In the genomic region with DNA sequence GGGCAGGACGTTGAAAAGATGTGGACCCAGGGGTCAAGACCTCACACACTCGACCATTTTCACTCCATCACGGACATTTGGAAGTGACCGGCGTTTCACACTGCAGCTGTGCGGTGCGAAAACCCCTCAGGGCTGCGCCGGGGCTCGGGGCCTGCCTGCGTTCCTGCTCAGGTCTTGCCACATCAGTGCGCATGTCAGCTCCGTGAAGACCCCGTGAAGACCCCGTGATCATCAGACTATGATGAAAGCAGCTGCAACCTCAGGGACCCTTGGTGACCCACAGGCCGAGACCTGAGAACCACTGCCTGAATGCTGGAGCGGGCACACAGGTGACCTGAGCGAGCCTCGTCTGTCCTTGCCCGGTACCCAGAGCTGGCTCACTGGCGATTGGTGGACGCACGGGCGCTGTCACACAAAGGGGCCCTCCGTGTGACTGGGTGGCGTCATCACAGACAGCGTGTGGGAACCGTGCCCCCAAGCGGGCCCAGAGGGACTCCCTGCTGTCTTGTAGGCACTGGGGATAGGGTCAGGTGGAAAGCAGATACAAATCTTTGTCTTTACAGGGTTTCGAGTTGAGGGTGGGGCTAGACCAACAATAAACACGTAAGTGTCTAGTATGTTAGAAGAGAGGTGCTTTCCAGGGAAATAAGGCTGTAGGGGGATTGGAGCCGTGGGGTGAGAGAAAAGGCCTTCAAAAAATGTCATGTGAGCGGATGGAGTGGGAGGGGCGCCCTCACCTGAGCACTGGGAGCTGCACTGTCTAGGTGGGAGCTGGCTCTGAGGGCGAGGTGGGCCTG, we compare ENCODE assay signal across 3 cellular contexts.
TF ChIP-seq lines count a peak whose summit lies in the region.

No MANE protein-coding gene starts in this region.

TF ChIP-seq in SK-N-SH, 30 proteins besides CTCF, POLR2A, EP300 and RAD21:
- no peak for TF ChIP-seq RXRA (IDR thresholded peaks at IDR 0.05; ENCODE audit: borderline replicate concordance, low read depth)
- TF ChIP-seq, protein P1, sequence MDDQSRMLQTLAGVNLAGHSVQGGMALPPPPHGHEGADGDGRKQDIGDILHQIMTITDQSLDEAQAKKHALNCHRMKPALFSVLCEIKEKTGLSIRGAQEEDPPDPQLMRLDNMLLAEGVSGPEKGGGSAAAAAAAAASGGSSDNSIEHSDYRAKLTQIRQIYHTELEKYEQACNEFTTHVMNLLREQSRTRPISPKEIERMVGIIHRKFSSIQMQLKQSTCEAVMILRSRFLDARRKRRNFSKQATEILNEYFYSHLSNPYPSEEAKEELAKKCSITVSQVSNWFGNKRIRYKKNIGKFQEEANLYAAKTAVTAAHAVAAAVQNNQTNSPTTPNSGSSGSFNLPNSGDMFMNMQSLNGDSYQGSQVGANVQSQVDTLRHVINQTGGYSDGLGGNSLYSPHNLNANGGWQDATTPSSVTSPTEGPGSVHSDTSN (IDR thresholded peaks at IDR 0.05): no peak
- no peak for TF ChIP-seq MEF2A (IDR thresholded peaks at IDR 0.05; ENCODE audit: borderline replicate concordance, low read depth)
- no peak for TF ChIP-seq POLR2AphosphoS5 (IDR thresholded peaks at IDR 0.05; ENCODE audit: low read depth, low read length)
- TF ChIP-seq, protein P2, sequence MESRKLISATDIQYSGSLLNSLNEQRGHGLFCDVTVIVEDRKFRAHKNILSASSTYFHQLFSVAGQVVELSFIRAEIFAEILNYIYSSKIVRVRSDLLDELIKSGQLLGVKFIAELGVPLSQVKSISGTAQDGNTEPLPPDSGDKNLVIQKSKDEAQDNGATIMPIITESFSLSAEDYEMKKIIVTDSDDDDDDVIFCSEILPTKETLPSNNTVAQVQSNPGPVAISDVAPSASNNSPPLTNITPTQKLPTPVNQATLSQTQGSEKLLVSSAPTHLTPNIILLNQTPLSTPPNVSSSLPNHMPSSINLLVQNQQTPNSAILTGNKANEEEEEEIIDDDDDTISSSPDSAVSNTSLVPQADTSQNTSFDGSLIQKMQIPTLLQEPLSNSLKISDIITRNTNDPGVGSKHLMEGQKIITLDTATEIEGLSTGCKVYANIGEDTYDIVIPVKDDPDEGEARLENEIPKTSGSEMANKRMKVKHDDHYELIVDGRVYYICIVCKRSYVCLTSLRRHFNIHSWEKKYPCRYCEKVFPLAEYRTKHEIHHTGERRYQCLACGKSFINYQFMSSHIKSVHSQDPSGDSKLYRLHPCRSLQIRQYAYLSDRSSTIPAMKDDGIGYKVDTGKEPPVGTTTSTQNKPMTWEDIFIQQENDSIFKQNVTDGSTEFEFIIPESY (IDR thresholded peaks at IDR 0.05; ENCODE audit: borderline replicate concordance, low read depth): no peak
- no peak for TF ChIP-seq USF1 (IDR thresholded peaks at IDR 0.05; ENCODE audit: borderline replicate concordance, low read depth)
- no peak for TF ChIP-seq USF2 (IDR thresholded peaks at IDR 0.05; ENCODE audit: borderline replicate concordance, low read depth, low read length)
- no peak for TF ChIP-seq YY1 (IDR thresholded peaks at IDR 0.05; ENCODE audit: low read depth)

TF ChIP-seq in SK-N-SH treated with all-trans-retinoic acid at 6 μM for 48 hours, 23 proteins besides CTCF, POLR2A, EP300 and RAD21:
- TF ChIP-seq ESRRG (CRISPR knock-in tag; IDR thresholded peaks at IDR 0.05): no peak
- no peak for TF ChIP-seq ZNF70 (CRISPR knock-in tag; IDR thresholded peaks at IDR 0.05)
- no peak for TF ChIP-seq TOX (CRISPR knock-in tag; IDR thresholded peaks at IDR 0.05; ENCODE audit: borderline replicate concordance)
- no peak for TF ChIP-seq GLIS3 (CRISPR knock-in tag; IDR thresholded peaks at IDR 0.05)
- TF ChIP-seq, protein P3, sequence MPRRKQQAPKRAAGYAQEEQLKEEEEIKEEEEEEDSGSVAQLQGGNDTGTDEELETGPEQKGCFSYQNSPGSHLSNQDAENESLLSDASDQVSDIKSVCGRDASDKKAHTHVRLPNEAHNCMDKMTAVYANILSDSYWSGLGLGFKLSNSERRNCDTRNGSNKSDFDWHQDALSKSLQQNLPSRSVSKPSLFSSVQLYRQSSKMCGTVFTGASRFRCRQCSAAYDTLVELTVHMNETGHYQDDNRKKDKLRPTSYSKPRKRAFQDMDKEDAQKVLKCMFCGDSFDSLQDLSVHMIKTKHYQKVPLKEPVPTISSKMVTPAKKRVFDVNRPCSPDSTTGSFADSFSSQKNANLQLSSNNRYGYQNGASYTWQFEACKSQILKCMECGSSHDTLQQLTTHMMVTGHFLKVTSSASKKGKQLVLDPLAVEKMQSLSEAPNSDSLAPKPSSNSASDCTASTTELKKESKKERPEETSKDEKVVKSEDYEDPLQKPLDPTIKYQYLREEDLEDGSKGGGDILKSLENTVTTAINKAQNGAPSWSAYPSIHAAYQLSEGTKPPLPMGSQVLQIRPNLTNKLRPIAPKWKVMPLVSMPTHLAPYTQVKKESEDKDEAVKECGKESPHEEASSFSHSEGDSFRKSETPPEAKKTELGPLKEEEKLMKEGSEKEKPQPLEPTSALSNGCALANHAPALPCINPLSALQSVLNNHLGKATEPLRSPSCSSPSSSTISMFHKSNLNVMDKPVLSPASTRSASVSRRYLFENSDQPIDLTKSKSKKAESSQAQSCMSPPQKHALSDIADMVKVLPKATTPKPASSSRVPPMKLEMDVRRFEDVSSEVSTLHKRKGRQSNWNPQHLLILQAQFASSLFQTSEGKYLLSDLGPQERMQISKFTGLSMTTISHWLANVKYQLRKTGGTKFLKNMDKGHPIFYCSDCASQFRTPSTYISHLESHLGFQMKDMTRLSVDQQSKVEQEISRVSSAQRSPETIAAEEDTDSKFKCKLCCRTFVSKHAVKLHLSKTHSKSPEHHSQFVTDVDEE (CRISPR knock-in tag; IDR thresholded peaks at IDR 0.05): no peak
- no peak for TF ChIP-seq ISL1 (CRISPR knock-in tag; IDR thresholded peaks at IDR 0.05)
- no peak for TF ChIP-seq ZFP3 (CRISPR knock-in tag; IDR thresholded peaks at IDR 0.05)
- no peak for TF ChIP-seq ZFP30 (CRISPR knock-in tag; IDR thresholded peaks at IDR 0.05)
- TF ChIP-seq PPARA (CRISPR knock-in tag; IDR thresholded peaks at IDR 0.05; ENCODE audit: borderline replicate concordance): no peak
- no peak for TF ChIP-seq ZNF8 (CRISPR knock-in tag; IDR thresholded peaks at IDR 0.05)
TF ChIP-seq in SK-N-SH treated with all-trans-retinoic acid at 6 μM for 48 hours: peak in this region for 0.

TF ChIP-seq in WTC11, 78 proteins besides CTCF, POLR2A, EP300 and RAD21:
- TF ChIP-seq ZMAT4 (CRISPR knock-in tag; IDR thresholded peaks at IDR 0.05) (no peak), GRHL2 (CRISPR knock-in tag; IDR thresholded peaks at IDR 0.05; ENCODE audit: insufficient replicate concordance, severe bottlenecking) (no peak), ATF3 (CRISPR knock-in tag; conservative IDR thresholded peaks at IDR 0.05) (no peak), STAT6 (CRISPR knock-in tag; conservative IDR thresholded peaks at IDR 0.05; ENCODE audit: low read depth) (no peak), ATF2 (CRISPR knock-in tag; IDR thresholded peaks at IDR 0.05; ENCODE audit: borderline replicate concordance, low read depth) (no peak), ZNF425 (CRISPR knock-in tag; conservative IDR thresholded peaks at IDR 0.05) (no peak), HMGA2 (CRISPR knock-in tag; IDR thresholded peaks at IDR 0.05) (no peak), KAT7 (CRISPR knock-in tag; IDR thresholded peaks at IDR 0.05; ENCODE audit: borderline replicate concordance) (no peak), IRF2 (CRISPR knock-in tag; IDR thresholded peaks at IDR 0.05; ENCODE audit: borderline replicate concordance, low read depth) (no peak), GTF2I (CRISPR knock-in tag; conservative IDR thresholded peaks at IDR 0.05) (no peak), FOXP1 (CRISPR knock-in tag; IDR thresholded peaks at IDR 0.05; ENCODE audit: borderline replicate concordance) (no peak)
- TF ChIP-seq, protein P4, sequence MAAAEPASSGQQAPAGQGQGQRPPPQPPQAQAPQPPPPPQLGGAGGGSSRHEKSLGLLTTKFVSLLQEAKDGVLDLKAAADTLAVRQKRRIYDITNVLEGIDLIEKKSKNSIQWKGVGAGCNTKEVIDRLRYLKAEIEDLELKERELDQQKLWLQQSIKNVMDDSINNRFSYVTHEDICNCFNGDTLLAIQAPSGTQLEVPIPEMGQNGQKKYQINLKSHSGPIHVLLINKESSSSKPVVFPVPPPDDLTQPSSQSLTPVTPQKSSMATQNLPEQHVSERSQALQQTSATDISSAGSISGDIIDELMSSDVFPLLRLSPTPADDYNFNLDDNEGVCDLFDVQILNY (CRISPR knock-in tag; IDR thresholded peaks at IDR 0.05): no peak
- TF ChIP-seq, protein P5, sequence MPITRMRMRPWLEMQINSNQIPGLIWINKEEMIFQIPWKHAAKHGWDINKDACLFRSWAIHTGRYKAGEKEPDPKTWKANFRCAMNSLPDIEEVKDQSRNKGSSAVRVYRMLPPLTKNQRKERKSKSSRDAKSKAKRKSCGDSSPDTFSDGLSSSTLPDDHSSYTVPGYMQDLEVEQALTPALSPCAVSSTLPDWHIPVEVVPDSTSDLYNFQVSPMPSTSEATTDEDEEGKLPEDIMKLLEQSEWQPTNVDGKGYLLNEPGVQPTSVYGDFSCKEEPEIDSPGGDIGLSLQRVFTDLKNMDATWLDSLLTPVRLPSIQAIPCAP (CRISPR knock-in tag; IDR thresholded peaks at IDR 0.05): no peak
